ENCODE assay signal across 10 cellular contexts in the genomic region with DNA sequence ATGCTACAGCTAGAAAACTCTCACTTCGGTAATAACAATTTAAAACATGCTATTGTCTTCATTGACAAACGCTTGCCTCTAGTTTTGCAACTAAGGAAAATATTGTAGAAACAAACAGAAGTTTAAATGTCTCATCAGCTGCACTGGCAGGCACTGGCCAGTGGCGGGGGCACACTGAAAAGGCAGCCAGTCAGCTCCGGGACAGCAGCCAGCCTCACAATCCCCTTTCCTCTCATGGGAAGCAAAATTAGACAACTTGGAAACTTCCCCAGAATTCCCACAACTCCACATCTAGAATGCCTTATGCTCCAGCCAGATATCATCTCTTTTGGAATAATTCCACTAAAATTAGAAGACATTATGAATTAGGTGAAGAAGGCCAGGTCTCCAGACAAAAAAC.
DNase-seq lines count a peak whose midpoint lies in the region; TF ChIP-seq lines count a peak whose summit lies in the region.
"Had no signal": no experiment of that assay in that cellular context is flagged by ENCODE, and none has a peak within 500 bp of the region (broad histone marks: within the 10 kb centered on the region; RNA-seq: fewer than 3 reads in every experiment).

No MANE protein-coding gene starts in this region.

- no peak overlapping the region for H3K4me3 ChIP-seq in suprapubic skin
- H3K4me3 ChIP-seq: body of pancreas had no signal

- DNase-seq in HFFc6, result peak; percentile 8
- no peak for DNase-seq in chondrocyte (ENCODE audit: low spot score)
- peak; percentile 14 to 22 for DNase-seq in hippocampal formation (lab: John Stamatoyannopoulos, UW)
- peak; percentile 42 for DNase-seq in superior temporal gyrus (ENCODE audit: extremely low spot score)
- DNase-seq in erythroblast (lab: John Stamatoyannopoulos, UW), result no peak
- no peak for DNase-seq in LoVo (ENCODE audit: low spot score)
- no peak for DNase-seq in suprapubic skin (ENCODE audit: low spot score in 2 of 2)
- DNase-seq in HPDE6-E6E7 (ENCODE audit: extremely low spot score), result no peak
- DNase-seq: NCI-H2227 treated with DMSO at 0.1 percent for 48 hours had no signal

- H3K27me3 ChIP-seq in suprapubic skin, result no peaks in the 10 kb centered on the region
- H3K27me3 ChIP-seq: body of pancreas had no signal

- H3K9me3 Mint-ChIP-seq in HFFc6 (no peaks in the 10 kb centered on the region), chondrocyte (ENCODE audit: low read depth) (no peaks in the 10 kb centered on the region)

- peaks cover 9% of the 10 kb centered on the region for H3K4me1 Mint-ChIP-seq in HFFc6 (ENCODE audit: low read depth)
- peaks cover 14% of the 10 kb centered on the region for H3K4me1 Mint-ChIP-seq in chondrocyte (ENCODE audit: low read depth)

- H3K4me3 Mint-ChIP-seq in HFFc6 (no peak overlapping the region), chondrocyte (ENCODE audit: unreplicated experiment) (no peak overlapping the region)

- H3K36me3 ChIP-seq in suprapubic skin, result peaks cover 82% of the 10 kb centered on the region

- TF ChIP-seq CTCF in HFFc6 (IDR thresholded peaks at IDR 0.05) (peak; percentile 32), chondrocyte (IDR thresholded peaks at IDR 0.05) (peak; percentile 55), suprapubic skin (IDR thresholded peaks at IDR 0.05) (peak in 1 of 2 donors; percentile 19)

- H3K27me3 Mint-ChIP-seq in HFFc6 (ENCODE audit: insufficient read depth) (no peaks in the 10 kb centered on the region; the same call in 1 of the 2 replicates), chondrocyte (ENCODE audit: low read depth) (no peaks in the 10 kb centered on the region)

- H3K36me3 Mint-ChIP-seq in HFFc6 (ENCODE audit: low read depth) (peaks cover 18% of the 10 kb centered on the region), chondrocyte (ENCODE audit: low read depth) (peaks cover 30% of the 10 kb centered on the region)

- no peak for TF ChIP-seq EP300 in suprapubic skin (IDR thresholded peaks at IDR 0.05)

- H3K27ac ChIP-seq in suprapubic skin, result no peak overlapping the region
- H3K27ac ChIP-seq: body of pancreas had no signal

- H3K27ac Mint-ChIP-seq in HFFc6, result peak overlapping the region; percentile 42; the same call in 1 of the 2 replicates
- H3K27ac Mint-ChIP-seq in chondrocyte (ENCODE audit: unreplicated experiment), result peak overlapping the region; percentile 69

- TF ChIP-seq POLR2A in erythroblast (IDR thresholded peaks at IDR 0.05; ENCODE audit: low read length) (no peak), suprapubic skin (IDR thresholded peaks at IDR 0.05) (no peak)

- no peaks in the 10 kb centered on the region for H3K9me3 ChIP-seq in suprapubic skin
- H3K9me3 ChIP-seq: body of pancreas had no signal

- WGBS in suprapubic skin, result 70% methylated on average over 4 of the region's 4 CpGs

- H3K4me1 ChIP-seq in suprapubic skin, result no peaks in the 10 kb centered on the region
- H3K4me1 ChIP-seq: body of pancreas had no signal

Comparison
In these comparisons a context has a peak if more than half of its experiments do, and no peak if none do; other contexts are left out.
1. DNase-seq: peak in HFFc6 (single experiment), hippocampal formation (2 of 2) and superior temporal gyrus (single experiment); none in chondrocyte (single experiment), erythroblast (0 of 2), LoVo (single experiment), suprapubic skin (0 of 2) and HPDE6-E6E7 (single experiment).